ENCODE assay signal across 13 cellular contexts in genomic region chr3:135238201-135238600, GRCh38.
"Had no signal": no experiment of that assay in that cellular context is flagged by ENCODE, and none has a peak within 500 bp of the region (broad histone marks: within the 10 kb centered on the region; RNA-seq: fewer than 3 reads in every experiment).

No MANE protein-coding gene starts in this region.

- H3K27me3 Mint-ChIP-seq: activated T-helper 17 cell treated with anti-CD3 and anti-CD28 coated beads, Interleukin-2, amount 50 U/mL, for 72 hours; stimulated activated naive CD8-positive, alpha-beta T cell treated with anti-CD3 and anti-CD28 coated beads, Interleukin-15, Interleukin-2, amounts not matched to agents 100 ng/mL and 50 ng/mL, for 24 hours had no signal

- H3K36me3 ChIP-seq: ovary, upper lobe of left lung had no signal

- ATAC-seq: activated CD8-positive, alpha-beta T cell treated with anti-CD3 and anti-CD28 coated beads, Interleukin-2, amount 10 ng/mL, durations not matched to agents 7 days and 5 days; activated T-helper 17 cell treated with anti-CD3 and anti-CD28 coated beads, Interleukin-2, amount 50 U/mL, for 72 hours; left ventricle myocardium superior had no signal

- H3K4me1 Mint-ChIP-seq: activated T-helper 17 cell treated with anti-CD3 and anti-CD28 coated beads, Interleukin-2, amount 50 U/mL, for 72 hours had no signal

- DNase-seq: activated CD4-positive, alpha-beta T cell treated with anti-CD3 and anti-CD28 coated beads for 48 hours; activated CD8-positive, alpha-beta T cell treated with anti-CD3 and anti-CD28 coated beads, Interleukin-2, amount 10 ng/mL, durations not matched to agents 7 days and 5 days; activated naive CD4-positive, alpha-beta T cell treated with anti-CD3 and anti-CD28 coated beads for 36 hours; effector CD8-positive, alpha-beta T cell; kidney; left ventricle myocardium superior; nephron progenitor cell; ovary; stimulated activated CD4-positive, alpha-beta T cell treated with anti-CD3 and anti-CD28 coated beads, Interleukin-4, amount 100 ng/mL, for 1 hour had no signal

- H3K27me3 ChIP-seq: ovary, upper lobe of left lung had no signal

- H3K4me3 ChIP-seq: ovary, upper lobe of left lung had no signal

- H3K4me3 Mint-ChIP-seq: activated CD8-positive, alpha-beta T cell treated with anti-CD3 and anti-CD28 coated beads, Interleukin-2, amount 10 ng/mL, durations not matched to agents 7 days and 5 days; activated naive CD4-positive, alpha-beta T cell treated with anti-CD3 and anti-CD28 coated beads for 36 hours; activated T-helper 17 cell treated with anti-CD3 and anti-CD28 coated beads, Interleukin-2, amount 50 U/mL, for 72 hours; nephron progenitor cell; stimulated activated naive CD8-positive, alpha-beta T cell treated with anti-CD3 and anti-CD28 coated beads, Interleukin-15, Interleukin-2, amounts not matched to agents 100 ng/mL and 50 ng/mL, for 24 hours; WTC11 had no signal

- H3K27ac Mint-ChIP-seq: activated CD8-positive, alpha-beta T cell treated with anti-CD3 and anti-CD28 coated beads, Interleukin-2, amount 10 ng/mL, durations not matched to agents 7 days and 5 days; activated naive CD4-positive, alpha-beta T cell treated with anti-CD3 and anti-CD28 coated beads for 36 hours; activated T-helper 17 cell treated with anti-CD3 and anti-CD28 coated beads, Interleukin-2, amount 50 U/mL, for 72 hours; nephron progenitor cell; stimulated activated naive CD8-positive, alpha-beta T cell treated with anti-CD3 and anti-CD28 coated beads, Interleukin-15, Interleukin-2, amounts not matched to agents 100 ng/mL and 50 ng/mL, for 24 hours; WTC11 had no signal

- H3K9me3 ChIP-seq: ovary, upper lobe of left lung had no signal

- H3K4me1 ChIP-seq: upper lobe of left lung had no signal

- H3K27ac ChIP-seq: ovary, upper lobe of left lung had no signal
